In genomic region chr5:126527158-126527557, GRCh38 we compare ENCODE assay signal across 28 cellular contexts.
"Had no signal": no experiment of that assay in that cellular context is flagged by ENCODE, and none has a peak within 500 bp of the region (broad histone marks: within the 10 kb centered on the region; RNA-seq: fewer than 3 reads in every experiment).

No MANE protein-coding gene starts in this region.

- H3K9me3 ChIP-seq: left lung, lower lobe of right lung, neutrophil, ovary, right atrium auricular region, sigmoid colon, suprapubic skin, thoracic aorta, tibial nerve, uterus had no signal

- H3K27ac ChIP-seq: left lung, neural progenitor cell, neutrophil, right atrium auricular region, sigmoid colon, suprapubic skin, thoracic aorta had no signal

- H3K4me2 ChIP-seq: neural progenitor cell had no signal

- H3K9ac ChIP-seq: neural progenitor cell had no signal

- H3K36me3 ChIP-seq: left lung, lower lobe of right lung, neural progenitor cell, neutrophil, ovary, right atrium auricular region, sigmoid colon, spleen, suprapubic skin, thoracic aorta, tibial nerve, uterus had no signal

- H3K27ac Mint-ChIP-seq: immature natural killer cell; natural killer cell; nephron progenitor cell; neural progenitor cell; progenitor cell of endocrine pancreas; stimulated activated effector memory CD8-positive, alpha-beta T cell treated with anti-CD3 and anti-CD28 coated beads, Interleukin-12 subunit alpha, Interleukin-12 subunit beta, amount 100 ng/mL, for 72 hours; stimulated activated naive CD8-positive, alpha-beta T cell treated with anti-CD3 and anti-CD28 coated beads, Interleukin-15, Interleukin-2, amounts not matched to agents 100 ng/mL and 50 ng/mL, for 24 hours; type B pancreatic cell had no signal

- H3K9me3 Mint-ChIP-seq: immature natural killer cell; natural killer cell; stimulated activated effector memory CD8-positive, alpha-beta T cell treated with anti-CD3 and anti-CD28 coated beads, Interleukin-12 subunit alpha, Interleukin-12 subunit beta, amount 100 ng/mL, for 72 hours; stimulated activated naive CD8-positive, alpha-beta T cell treated with anti-CD3 and anti-CD28 coated beads, Interleukin-15, Interleukin-2, amounts not matched to agents 100 ng/mL and 50 ng/mL, for 24 hours; type B pancreatic cell had no signal

- DNase-seq: hippocampal formation; immature natural killer cell; kidney; left colon; left lung; lower lobe of right lung; naive B cell; natural killer cell; nephron progenitor cell; occipital lobe; ovary; sigmoid colon; small intestine; spleen; stimulated activated CD4-positive, alpha-beta T cell treated with anti-CD3 and anti-CD28 coated beads, Interleukin-4, amount 100 ng/mL, for 24 hours; stimulated activated naive CD4-positive, alpha-beta T cell; uterus had no signal

- ATAC-seq: left lung; lower lobe of right lung; natural killer cell; stimulated activated effector memory CD8-positive, alpha-beta T cell treated with anti-CD3 and anti-CD28 coated beads, Interleukin-12 subunit alpha, Interleukin-12 subunit beta, amount 100 ng/mL, for 72 hours had no signal

- FAIRE-seq: islet of Langerhans, kidney, small intestine had no signal

- H3K27me3 Mint-ChIP-seq: progenitor cell of endocrine pancreas; stimulated activated naive CD8-positive, alpha-beta T cell treated with anti-CD3 and anti-CD28 coated beads, Interleukin-15, Interleukin-2, amounts not matched to agents 100 ng/mL and 50 ng/mL, for 24 hours; type B pancreatic cell had no signal

- H3K4me3 Mint-ChIP-seq: immature natural killer cell; naive B cell; natural killer cell; nephron progenitor cell; neural progenitor cell; stimulated activated effector memory CD8-positive, alpha-beta T cell treated with anti-CD3 and anti-CD28 coated beads, Interleukin-12 subunit alpha, Interleukin-12 subunit beta, amount 100 ng/mL, for 72 hours; stimulated activated naive CD8-positive, alpha-beta T cell treated with anti-CD3 and anti-CD28 coated beads, Interleukin-15, Interleukin-2, amounts not matched to agents 100 ng/mL and 50 ng/mL, for 24 hours; type B pancreatic cell had no signal

- H3K27me3 ChIP-seq: left lung, neural progenitor cell, neutrophil, ovary, right atrium auricular region, sigmoid colon, spleen, suprapubic skin, tibial nerve, uterus had no signal

- H2AFZ ChIP-seq: neural progenitor cell had no signal

- H3K4me3 ChIP-seq: left lung, lower lobe of right lung, neural progenitor cell, ovary, right atrium auricular region, sigmoid colon, spleen, suprapubic skin, thoracic aorta, tibial nerve, uterus had no signal

- H3K4me1 Mint-ChIP-seq: immature natural killer cell; naive B cell; natural killer cell; stimulated activated effector memory CD8-positive, alpha-beta T cell treated with anti-CD3 and anti-CD28 coated beads, Interleukin-12 subunit alpha, Interleukin-12 subunit beta, amount 100 ng/mL, for 72 hours had no signal

- H3K36me3 Mint-ChIP-seq: immature natural killer cell; naive B cell; natural killer cell; neural progenitor cell; stimulated activated effector memory CD8-positive, alpha-beta T cell treated with anti-CD3 and anti-CD28 coated beads, Interleukin-12 subunit alpha, Interleukin-12 subunit beta, amount 100 ng/mL, for 72 hours; type B pancreatic cell had no signal
